9 cellular contexts compared by ENCODE assay signal in genomic region chr22:17969732-17970131, GRCh38. TPM values are rescaled to one million over a fixed set of nuclear protein-coding genes. Genes with fewer than 3 reads are reported as not detected.
DNase-seq lines count a peak whose midpoint lies in the region; FAIRE-seq and TF ChIP-seq lines count a peak whose summit lies in the region.
"Had no signal": no experiment of that assay in that cellular context is flagged by ENCODE, and none has a peak within 500 bp of the region (broad histone marks: within the 10 kb centered on the region; RNA-seq: fewer than 3 reads in every experiment).

No MANE protein-coding gene starts in this region.

- H3K4me1 ChIP-seq in H1 (replicated peaks in 1 of 4; ENCODE audit: control insufficient read depth in 3 of 4, insufficient read depth in 4 of 4, low read length in 3 of 4) (peaks cover 4 to 13% (median 9%) of the 10 kb centered on the region in 4 experiments), muscle layer of colon (ENCODE audit: insufficient read depth, low read length) (peaks cover 34% of the 10 kb centered on the region)

- H3K18ac ChIP-seq in H1 (ENCODE audit: extremely low read depth, low read length), result no peak overlapping the region

- H3K27me3 ChIP-seq in H1 (replicated peaks in 1 of 4; ENCODE audit: control insufficient read depth in 3 of 4, extremely low read depth in 1 of 4, insufficient read depth in 3 of 4, low read length in 3 of 4), result no peaks in the 10 kb centered on the region
- no peaks in the 10 kb centered on the region for H3K27me3 ChIP-seq in muscle layer of colon (ENCODE audit: control insufficient read depth in 1 of 2, insufficient read depth in 2 of 2, low read length in 2 of 2)

- CTCF ChIA-PET in H1 (lab: Charles Lee; ENCODE audit: partially characterized antibody), result interaction anchor here (1.1 kb wide), 1 partner anchor 107 kb away, joined by 3 read pairs; no protein-coding TSS in a partner anchor

- no peak overlapping the region for H3K4me2 ChIP-seq in H1 (ENCODE audit: insufficient read depth in 1 of 2, low read depth in 2 of 2, low read length in 2 of 2)

- H3K4me3 ChIP-seq in H1 (ENCODE audit: extremely low read depth in 1 of 4, insufficient read depth in 2 of 4, low read depth in 3 of 4, low read length in 4 of 4) (no peak overlapping the region), muscle layer of colon (ENCODE audit: low read depth in 1 of 2, low read length in 2 of 2) (no peak overlapping the region)

- H3K14ac ChIP-seq in H1 (ENCODE audit: insufficient read length), result no peak overlapping the region

- no peak for TF ChIP-seq POLR2A in H1 (IDR thresholded peaks at IDR 0.05; ENCODE audit: control extremely low read depth in 1 of 2, low read depth in 2 of 2, low read length in 2 of 2)

- TF ChIP-seq CTCF in H1 (IDR thresholded peaks at IDR 0.05; ENCODE audit: control extremely low read depth in 1 of 3, insufficient read depth in 1 of 3, low read depth in 1 of 3, low read length in 3 of 3), result no peak

- H2BK120ac ChIP-seq in H1 (replicated peaks; ENCODE audit: low read depth, low read length), result no peak overlapping the region

- H3K23me2 ChIP-seq in H1 (ENCODE audit: low read depth, low read length), result no peaks in the 10 kb centered on the region

- FAIRE-seq in H1 (lab: Jason Lieb, UNC), result no peak

- TF ChIP-seq EP300 in H1 (IDR thresholded peaks at IDR 0.05; ENCODE audit: borderline replicate concordance in 1 of 2, low read depth in 2 of 2, low read length in 2 of 2), result no peak

- H4K8ac ChIP-seq in H1 (ENCODE audit: extremely low read depth, insufficient read depth, low read length), result peak overlapping the region; percentile 11; the same call in 1 of the 2 replicates

- H2BK5ac ChIP-seq in H1 (ENCODE audit: low read depth, low read length), result 0 out of 2 replicates have a peak overlapping the region, but pooled peaks have one; percentile 14

- no peak for TF ChIP-seq RAD21 in H1 (IDR thresholded peaks at IDR 0.05 in 1 of 2, conservative IDR thresholded peaks at IDR 0.05 in 1 of 2; ENCODE audit: low read depth in 2 of 2, low read length in 2 of 2)

- no peak overlapping the region for H2AK5ac ChIP-seq in H1 (ENCODE audit: low read depth, low read length)

- H3K23ac ChIP-seq in H1 (ENCODE audit: insufficient read length), result no peak overlapping the region

- H4K20me1 ChIP-seq in H1 (replicated peaks in 1 of 2; ENCODE audit: control insufficient read depth in 1 of 2, insufficient read depth in 2 of 2, low read length in 2 of 2), result peaks cover 5 to 11% of the 10 kb centered on the region in 2 experiments

- H3K36me3 ChIP-seq in H1 (ENCODE audit: control insufficient read depth in 2 of 4, insufficient read depth in 4 of 4, low read length in 3 of 4) (no peaks in the 10 kb centered on the region), muscle layer of colon (ENCODE audit: insufficient read depth, low read length) (no peaks in the 10 kb centered on the region)

- WGBS in H1 (ENCODE audit: extremely low coverage in 1 of 2, insufficient coverage in 1 of 2, insufficient read length in 1 of 2, insufficient replicate concordance in 2 of 2, low coverage in 1 of 2, low lambda C conversion rate in 2 of 2, missing lambda C conversion rate in 1 of 2), 2 experiments, result 87% methylated on average over 11 of the region's 11 CpGs; no CpG with 5 or more reads in 1 of the 2 experiments

- no peaks in the 10 kb centered on the region for H3K9me3 ChIP-seq in H1 (ENCODE audit: insufficient read depth in 2 of 2, low read depth in 1 of 2, low read length in 1 of 2)
- H3K9me3 ChIP-seq in muscle layer of colon (ENCODE audit: low read length), result no peaks in the 10 kb centered on the region

- POLR2A ChIA-PET in H1 (lab: Charles Lee; ENCODE audit: partially characterized antibody), result interaction anchor here (0.8 kb wide), 1 partner anchor 12 kb away, joined by 3 read pairs; no protein-coding TSS in a partner anchor

- no peak overlapping the region for H3K4ac ChIP-seq in H1 (replicated peaks; ENCODE audit: insufficient read length, low read depth, low read length)

- H3K56ac ChIP-seq in H1 (replicated peaks; ENCODE audit: insufficient read length, low read depth, low read length), result no peak overlapping the region

- no peak overlapping the region for H2BK20ac ChIP-seq in H1 (ENCODE audit: low read length)

- H3K79me2 ChIP-seq in H1 (ENCODE audit: control insufficient read depth in 1 of 2, insufficient read depth in 2 of 2, low read length in 2 of 2), result peaks cover 0 to 46% of the 10 kb centered on the region in 2 experiments; a peak in 1 of 4 replicates

- H2BK15ac ChIP-seq in H1 (ENCODE audit: low read length), result no peak overlapping the region

- H3K9ac ChIP-seq in H1 (replicated peaks in 1 of 4; ENCODE audit: extremely low read depth in 1 of 4, low read depth in 3 of 4, low read length in 3 of 4) (no peak overlapping the region), muscle layer of colon (ENCODE audit: low read length) (no peak overlapping the region)

- no peak overlapping the region for H4K5ac ChIP-seq in H1 (ENCODE audit: insufficient read length, low read depth, low read length)

- no peak overlapping the region for H4K91ac ChIP-seq in H1 (replicated peaks; ENCODE audit: insufficient read length, low read length)

- peak; percentile 86 for DNase-seq in AG08395 (ENCODE audit: low spot score)
- DNase-seq in NCI-H226, result peak; percentile 79
- DNase-seq in H1 (ENCODE audit: low read depth in 1 of 2, low spot score in 2 of 2), result no peak
- no peak for DNase-seq in middle frontal gyrus (ENCODE audit: extremely low spot score, low spot score)
- no peak for DNase-seq in CD1c-positive myeloid dendritic cell (ENCODE audit: extremely low spot score)
- no peak for DNase-seq in occipital lobe (lab: John Stamatoyannopoulos, UW)
- no peak for DNase-seq in retina
- DNase-seq: DMS153 had no signal

- H3K27ac ChIP-seq in H1 (ENCODE audit: low read depth, low read length) (no peak overlapping the region), muscle layer of colon (ENCODE audit: low read depth, low read length) (peak overlapping the region; percentile 26)

- H2AFZ ChIP-seq in H1 (ENCODE audit: low read length), result no peak overlapping the region

- H2BK12ac ChIP-seq in H1 (ENCODE audit: low read depth, low read length), result no peak overlapping the region

- peaks cover 11% of the 10 kb centered on the region; the same call in 1 of the 2 replicates for H3K79me1 ChIP-seq in H1 (ENCODE audit: low read depth, low read length)

TF ChIP-seq in H1, 55 proteins besides CTCF, POLR2A, EP300 and RAD21 (continues in another document):
- TF ChIP-seq USF2 (IDR thresholded peaks at IDR 0.05; ENCODE audit: low read length) (no peak), POU5F1 (IDR thresholded peaks at IDR 0.05; ENCODE audit: low read depth, low read length) (no peak), HDAC6 (IDR thresholded peaks at IDR 0.05; ENCODE audit: low read depth, low read length) (no peak), CHD2 (IDR thresholded peaks at IDR 0.05; ENCODE audit: low read length) (no peak), BCL11A (IDR thresholded peaks at IDR 0.05; ENCODE audit: low read depth in 2 of 2, low read length in 2 of 2) (no peak), SRF (IDR thresholded peaks at IDR 0.05; ENCODE audit: low read depth, low read length) (no peak), ASH2L (IDR thresholded peaks at IDR 0.05; ENCODE audit: low read length) (no peak), TAF7 (optimal IDR thresholded peaks at IDR 0.05; ENCODE audit: borderline replicate concordance, low read depth, low read length) (no peak), SP1 (IDR thresholded peaks at IDR 0.05; ENCODE audit: low read depth, low read length) (no peak), SIRT6 (IDR thresholded peaks at IDR 0.05; ENCODE audit: low read length) (no peak)

RNA-seq across cellular contexts. Expression of gene MICAL3, which starts 54.6 kb away (rescaled TPM):
- 39.2 and 41.8 TPM in 2 replicates for total RNA-seq in H1 (2021; fragmentation: NEBNext Ultra II Directional; extraction: Animal tissue kit (Norgen Biotek cat#: 25700))
- 8.3 and 10.8 TPM in 2 replicates for polyA plus RNA-seq in H1 (2011; rRNA removed)
- polyA plus RNA-seq in H1 (2011; cell fraction: cytosol; rRNA removed), result 10.7 TPM
- 32.8 TPM for polyA plus RNA-seq in H1 (2011; cell fraction: nucleus; rRNA removed)
- 18.4 to 26.8 TPM (median 20.0 TPM) in 4 replicates for polyA plus RNA-seq in H1 (2012, experiment 1 of 2)
- 5.5 TPM for polyA plus RNA-seq in H1 (2012, experiment 2 of 2)
- polyA plus RNA-seq in H1 (2013, experiment 1 of 2), result 13.1 TPM
- polyA plus RNA-seq in H1 (2013, experiment 2 of 2), result 13.3 TPM
- polyA minus RNA-seq in H1 (2011; rRNA and poly(A)+ RNA removed), result 31.2 and 33.7 TPM in 2 replicates
- 13.2 TPM for polyA minus RNA-seq in H1 (2011; cell fraction: cytosol; rRNA and poly(A)+ RNA removed)
- 34.5 TPM for polyA minus RNA-seq in H1 (2011; cell fraction: nucleus; rRNA and poly(A)+ RNA removed)
- 40.9 TPM for total RNA-seq in occipital lobe

Comparison
In these comparisons a context has a peak if more than half of its experiments do, and no peak if none do; other contexts are left out.
1. DNase-seq: peak in AG08395 (single experiment) and NCI-H226 (single experiment); none in H1 (0 of 2), middle frontal gyrus (single experiment), CD1c-positive myeloid dendritic cell (single experiment), occipital lobe (single experiment) and retina (single experiment).